In the genomic region with DNA sequence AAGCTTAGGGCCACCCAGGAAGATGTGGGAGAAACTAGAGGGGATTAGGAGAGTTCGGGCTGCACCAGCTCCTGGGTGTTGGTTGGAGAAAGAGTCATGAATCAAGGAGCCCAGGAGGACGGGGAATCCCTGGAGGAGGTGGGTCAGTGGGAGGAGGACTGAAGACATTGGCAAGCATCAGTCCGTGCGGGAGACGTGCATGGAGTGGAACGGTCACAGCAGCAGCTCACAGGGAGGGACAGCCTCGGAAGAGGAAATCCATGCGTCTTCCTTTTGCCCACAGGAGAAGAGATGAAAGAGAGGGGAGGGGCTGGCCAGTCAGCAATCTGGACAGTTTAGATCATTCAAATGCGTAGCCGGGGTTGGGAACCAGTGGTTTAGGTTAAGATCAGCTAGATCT, we compare ENCODE assay signal across 23 cellular contexts.
DNase-seq lines count a peak whose midpoint lies in the region; ATAC-seq, FAIRE-seq and TF ChIP-seq lines count a peak whose summit lies in the region.
"Had no signal": no experiment of that assay in that cellular context is flagged by ENCODE, and none has a peak within 500 bp of the region (broad histone marks: within the 10 kb centered on the region; RNA-seq: fewer than 3 reads in every experiment).

No MANE protein-coding gene starts in this region.

- peak overlapping the region; percentile 77 for H4K91ac ChIP-seq in H1 (replicated peaks; ENCODE audit: insufficient read length, low read length)

- intact Hi-C loops in aorta (cut with DNase I) = no loop called here
- intact Hi-C loops in gastrocnemius medialis (cut with DNase I; ENCODE audit: low total_unique reads) = no loop called here
- intact Hi-C loops in spleen (cut with DNase I; ENCODE audit: low total_unique reads) = no loop called here

- H3K18ac ChIP-seq in H1 (ENCODE audit: extremely low read depth, low read length) = peak overlapping the region; percentile 60; the same call in 1 of the 2 replicates

- H3K4ac ChIP-seq in H1 (replicated peaks; ENCODE audit: insufficient read length, low read depth, low read length) = no peak overlapping the region

- H3K56ac ChIP-seq in H1 (replicated peaks; ENCODE audit: insufficient read length, low read depth, low read length) = no peak overlapping the region

- H3K4me3 Mint-ChIP-seq in nephron progenitor cell = no peak overlapping the region
- H3K4me3 Mint-ChIP-seq: CD4-positive, CD25-positive, alpha-beta regulatory T cell had no signal

- H4K20me1 ChIP-seq in H1 (replicated peaks in 1 of 2; ENCODE audit: control insufficient read depth in 1 of 2, insufficient read depth in 2 of 2, low read length in 2 of 2) (no peaks in the 10 kb centered on the region), SK-N-SH (ENCODE audit: insufficient read depth) (no peaks in the 10 kb centered on the region)

- no peak overlapping the region for H2BK120ac ChIP-seq in H1 (replicated peaks; ENCODE audit: low read depth, low read length)

- no peak for TF ChIP-seq EP300 in H1 (IDR thresholded peaks at IDR 0.05; ENCODE audit: borderline replicate concordance in 1 of 2, low read depth in 2 of 2, low read length in 2 of 2)
- no peak for TF ChIP-seq EP300 in SK-N-SH (IDR thresholded peaks at IDR 0.05; ENCODE audit: borderline replicate concordance in 1 of 2, low read depth in 1 of 2, low read length in 1 of 2)

- H3K79me1 ChIP-seq in H1 (ENCODE audit: low read depth, low read length) = no peaks in the 10 kb centered on the region; the same call in 1 of the 2 replicates

- H3K36me3 Mint-ChIP-seq in nephron progenitor cell (ENCODE audit: low read depth) = peaks cover 44% of the 10 kb centered on the region
- H3K36me3 Mint-ChIP-seq: CD4-positive, CD25-positive, alpha-beta regulatory T cell had no signal

- H3K79me2 ChIP-seq in H1 (ENCODE audit: control insufficient read depth in 1 of 2, insufficient read depth in 2 of 2, low read length in 2 of 2) (no peaks in the 10 kb centered on the region), SK-N-SH (ENCODE audit: insufficient read depth) (no peaks in the 10 kb centered on the region; the same call in 1 of the 2 replicates)

- H3K27ac ChIP-seq in SJSA1 (peak overlapping the region; percentile 30; the same call in 1 of the 2 replicates), H1 (ENCODE audit: low read depth, low read length) (no peak overlapping the region), aorta (ENCODE audit: low read depth in 1 of 2, low read length in 2 of 2) (no peak overlapping the region), SK-N-SH (ENCODE audit: low read depth in 2 of 2, low read length in 1 of 2) (no peak overlapping the region), gastrocnemius medialis (no peak overlapping the region), spleen (no peak overlapping the region)

- peak overlapping the region; percentile 2 for H3K27ac Mint-ChIP-seq in nephron progenitor cell
- H3K27ac Mint-ChIP-seq: CD4-positive, CD25-positive, alpha-beta regulatory T cell had no signal

- CTCF ChIA-PET in H1 (lab: Charles Lee; ENCODE audit: partially characterized antibody) = interaction anchor here (0.8 to 3.5 kb wide), 11 partner anchors 9 to 192 kb away, joined by 3 to 15 read pairs (median 4); no protein-coding TSS in a partner anchor
- CTCF ChIA-PET in SK-N-SH (lab: Yijun Ruan, JAX) = interaction anchor here (1.0 kb wide), 1 partner anchor 188 kb away, joined by 3 read pairs; no protein-coding TSS in a partner anchor

- no peak for TF ChIP-seq POLR2A in H1 (IDR thresholded peaks at IDR 0.05; ENCODE audit: control extremely low read depth in 1 of 2, low read depth in 2 of 2, low read length in 2 of 2)
- TF ChIP-seq POLR2A in gastrocnemius medialis (IDR thresholded peaks at IDR 0.05) = no peak
- no peak for TF ChIP-seq POLR2A in spleen (IDR thresholded peaks at IDR 0.05)

- no peak overlapping the region for H3K4me3 ChIP-seq in SJSA1
- no peak overlapping the region for H3K4me3 ChIP-seq in H1 (ENCODE audit: extremely low read depth in 1 of 4, insufficient read depth in 2 of 4, low read depth in 3 of 4, low read length in 4 of 4)
- no peak overlapping the region for H3K4me3 ChIP-seq in aorta (ENCODE audit: low read length in 2 of 2)
- no peak overlapping the region for H3K4me3 ChIP-seq in SK-N-SH (ENCODE audit: low read depth in 2 of 2, low read length in 1 of 2)
- H3K4me3 ChIP-seq in gastrocnemius medialis = no peak overlapping the region
- H3K4me3 ChIP-seq in spleen = no peak overlapping the region
- H3K4me3 ChIP-seq: GM12878 had no signal

- H3K36me3 ChIP-seq in SJSA1 (no peaks in the 10 kb centered on the region; the same call in 1 of the 2 replicates), H1 (ENCODE audit: control insufficient read depth in 2 of 4, insufficient read depth in 4 of 4, low read length in 3 of 4) (no peaks in the 10 kb centered on the region), aorta (ENCODE audit: control insufficient read depth in 1 of 2, insufficient read depth in 2 of 2, low read length in 1 of 2) (no peaks in the 10 kb centered on the region), SK-N-SH (replicated peaks in 1 of 2; ENCODE audit: control insufficient read depth in 1 of 2, insufficient read depth in 2 of 2, low read length in 1 of 2) (no peaks in the 10 kb centered on the region), gastrocnemius medialis (no peaks in the 10 kb centered on the region), spleen (no peaks in the 10 kb centered on the region)
- H3K36me3 ChIP-seq: BE2C had no signal

- no peaks in the 10 kb centered on the region for H3K9me2 ChIP-seq in SK-N-SH

- H3K14ac ChIP-seq in H1 (ENCODE audit: insufficient read length) = no peak overlapping the region

- peaks cover 18% of the 10 kb centered on the region for H3K4me1 Mint-ChIP-seq in nephron progenitor cell
- H3K4me1 Mint-ChIP-seq: CD4-positive, CD25-positive, alpha-beta regulatory T cell had no signal

- no peak overlapping the region for H4K5ac ChIP-seq in H1 (ENCODE audit: insufficient read length, low read depth, low read length)

- H2BK12ac ChIP-seq in H1 (ENCODE audit: low read depth, low read length) = no peak overlapping the region

- H3K4me2 ChIP-seq in H1 (ENCODE audit: insufficient read depth in 1 of 2, low read depth in 2 of 2, low read length in 2 of 2) (no peak overlapping the region; a peak in 1 of 4 replicates), SK-N-SH (no peak overlapping the region)

- H4K8ac ChIP-seq in H1 (ENCODE audit: extremely low read depth, insufficient read depth, low read length) = peak overlapping the region; percentile 48; the same call in 1 of the 2 replicates

- H3K9ac ChIP-seq in H1 (replicated peaks in 1 of 4; ENCODE audit: extremely low read depth in 1 of 4, low read depth in 3 of 4, low read length in 3 of 4) (no peak overlapping the region), SK-N-SH (no peak overlapping the region)

- POLR2A ChIA-PET in H1 (lab: Charles Lee; ENCODE audit: partially characterized antibody) (no interaction called here), SK-N-SH (lab: Yijun Ruan, JAX) (no interaction called here)

- H3K27me3 ChIP-seq in SJSA1 (replicated peaks) = no peaks in the 10 kb centered on the region
- H3K27me3 ChIP-seq in H1 (replicated peaks in 1 of 4; ENCODE audit: control insufficient read depth in 3 of 4, extremely low read depth in 1 of 4, insufficient read depth in 3 of 4, low read length in 3 of 4) = no peaks in the 10 kb centered on the region
- H3K27me3 ChIP-seq in aorta (ENCODE audit: control insufficient read depth in 1 of 2, insufficient read depth in 2 of 2, low read length in 1 of 2) = no peaks in the 10 kb centered on the region
- no peaks in the 10 kb centered on the region for H3K27me3 ChIP-seq in SK-N-SH (ENCODE audit: insufficient read depth)
- H3K27me3 ChIP-seq in gastrocnemius medialis = no peaks in the 10 kb centered on the region
- no peaks in the 10 kb centered on the region for H3K27me3 ChIP-seq in spleen (replicated peaks in 1 of 7)
- H3K27me3 ChIP-seq: BE2C had no signal

- no peaks in the 10 kb centered on the region for H3F3A ChIP-seq in SK-N-SH (replicated peaks; ENCODE audit: insufficient read depth)

- no peaks in the 10 kb centered on the region for H3K23me2 ChIP-seq in H1 (ENCODE audit: low read depth, low read length)

- H3K27me3 Mint-ChIP-seq in nephron progenitor cell (ENCODE audit: low read depth, poor library complexity) = peaks cover 5% of the 10 kb centered on the region

- peak; percentile 66 to 68 for DNase-seq in SJSA1 (ENCODE audit: low read depth in 1 of 2, low spot score in 2 of 2)
- DNase-seq in H1 (ENCODE audit: low read depth in 1 of 2, low spot score in 2 of 2) = no peak
- no peak for DNase-seq in nephron progenitor cell
- DNase-seq in aorta = no peak
- DNase-seq in SK-N-SH = no peak
- DNase-seq in gastrocnemius medialis = no peak
- DNase-seq in spleen = no peak
- DNase-seq: ACHN; BE2C; C1 segment of cervical spinal cord; CD4-positive, CD25-positive, alpha-beta regulatory T cell; CD8-positive, alpha-beta memory T cell; COR-L47; DMS 273 treated with DMSO at 0.1 percent for 48 hours; DMS53; DND-41; EL; HCEC 1CT; IMR-90 had no signal

- TF ChIP-seq CTCF in H1 (IDR thresholded peaks at IDR 0.05; ENCODE audit: control extremely low read depth in 1 of 3, insufficient read depth in 1 of 3, low read depth in 1 of 3, low read length in 3 of 3) (no peak), nephron progenitor cell (IDR thresholded peaks at IDR 0.05) (no peak), SK-N-SH (IDR thresholded peaks at IDR 0.05) (no peak), gastrocnemius medialis (IDR thresholded peaks at IDR 0.05 in 4 of 5, conservative IDR thresholded peaks at IDR 0.05 in 1 of 5) (no peak), spleen (IDR thresholded peaks at IDR 0.05 in 8 of 11, conservative IDR thresholded peaks at IDR 0.05 in 3 of 11) (no peak)

- 0 out of 2 replicates have a peak overlapping the region, but pooled peaks have one; percentile 61 for H2BK20ac ChIP-seq in H1 (ENCODE audit: low read length)

- H2BK15ac ChIP-seq in H1 (ENCODE audit: low read length) = no peak overlapping the region

- 0 out of 2 replicates have a peak overlapping the region, but pooled peaks have one; percentile 7 for H2BK5ac ChIP-seq in H1 (ENCODE audit: low read depth, low read length)

- ATAC-seq in aorta (ENCODE audit: low FRiP score) = peak; percentile 11
- no peak for ATAC-seq in gastrocnemius medialis
- ATAC-seq: GM12878 had no signal

- no peak for FAIRE-seq in H1 (lab: Jason Lieb, UNC)
- FAIRE-seq: A204.1, GM12878, GM19239, HTR-8/SVneo had no signal

- H3K4me1 ChIP-seq in SJSA1 (replicated peaks) (peaks cover 18% of the 10 kb centered on the region), H1 (replicated peaks in 1 of 4; ENCODE audit: control insufficient read depth in 3 of 4, insufficient read depth in 4 of 4, low read length in 3 of 4) (peaks cover 0 to 10% (median 5%) of the 10 kb centered on the region in 4 experiments; a peak in 6 of 7 replicates), aorta (ENCODE audit: control insufficient read depth in 1 of 2, insufficient read depth in 2 of 2, low read length in 2 of 2) (no peaks in the 10 kb centered on the region), SK-N-SH (ENCODE audit: control insufficient read depth in 1 of 2, insufficient read depth in 2 of 2, low read depth in 1 of 2, low read length in 1 of 2) (no peaks in the 10 kb centered on the region; a peak in 1 of 4 replicates), gastrocnemius medialis (no peaks in the 10 kb centered on the region), spleen (no peaks in the 10 kb centered on the region)
- H3K4me1 ChIP-seq: BE2C had no signal

- WGBS in H1 (ENCODE audit: extremely low coverage in 1 of 2, insufficient coverage in 1 of 2, insufficient read length in 1 of 2, insufficient replicate concordance in 2 of 2, low coverage in 1 of 2, low lambda C conversion rate in 2 of 2, missing lambda C conversion rate in 1 of 2), 2 experiments = 97% methylated on average over 10 of the region's 10 CpGs; no CpG with 5 or more reads in 1 of the 2 experiments
- 93 to 94% methylated on average over 10 of the region's 10 CpGs for WGBS in aorta, 2 donors
- WGBS in SK-N-SH (ENCODE audit: low lambda C conversion rate) = 95% methylated on average over 10 of the region's 10 CpGs
- 75 to 86% (median 84%) methylated on average over 10 of the region's 10 CpGs for WGBS in spleen, 5 donors

- TF ChIP-seq RAD21 in H1 (IDR thresholded peaks at IDR 0.05 in 1 of 2, conservative IDR thresholded peaks at IDR 0.05 in 1 of 2; ENCODE audit: low read depth in 2 of 2, low read length in 2 of 2) (no peak), SK-N-SH (IDR thresholded peaks at IDR 0.05; ENCODE audit: low read length) (no peak)

- H2AFZ ChIP-seq in H1 (ENCODE audit: low read length) (no peak overlapping the region), SK-N-SH (ENCODE audit: low read depth) (no peak overlapping the region)

- peak overlapping the region; percentile 53; the same call in 1 of the 2 replicates for H2AK5ac ChIP-seq in H1 (ENCODE audit: low read depth, low read length)

- no peak overlapping the region for H3K23ac ChIP-seq in H1 (ENCODE audit: insufficient read length)

- no peaks in the 10 kb centered on the region for H3K9me3 Mint-ChIP-seq in nephron progenitor cell

- in situ Hi-C loops in gastrocnemius medialis (cut with MboI; ENCODE audit: low sequenced_read_pairs in 4 of 4) = no loop called here

- H3K9me3 ChIP-seq in SJSA1 (replicated peaks) (no peaks in the 10 kb centered on the region), H1 (ENCODE audit: insufficient read depth in 2 of 2, low read depth in 1 of 2, low read length in 1 of 2) (no peaks in the 10 kb centered on the region), aorta (ENCODE audit: control insufficient read depth, low read length) (no peaks in the 10 kb centered on the region), SK-N-SH (no peaks in the 10 kb centered on the region), gastrocnemius medialis (no peaks in the 10 kb centered on the region), spleen (peaks cover 0 to 5% (median 0%) of the 10 kb centered on the region in 8 donors)

Comparison
In these comparisons a context has a peak if more than half of its experiments do, and no peak if none do; other contexts are left out.
1. DNase-seq: peak in SJSA1 (2 of 2); none in H1 (0 of 2), nephron progenitor cell (single experiment), aorta (0 of 2), SK-N-SH (single experiment), gastrocnemius medialis (0 of 2) and spleen (single experiment).